Comparison of ENCODE assay signal across 11 cellular contexts in the genomic region with DNA sequence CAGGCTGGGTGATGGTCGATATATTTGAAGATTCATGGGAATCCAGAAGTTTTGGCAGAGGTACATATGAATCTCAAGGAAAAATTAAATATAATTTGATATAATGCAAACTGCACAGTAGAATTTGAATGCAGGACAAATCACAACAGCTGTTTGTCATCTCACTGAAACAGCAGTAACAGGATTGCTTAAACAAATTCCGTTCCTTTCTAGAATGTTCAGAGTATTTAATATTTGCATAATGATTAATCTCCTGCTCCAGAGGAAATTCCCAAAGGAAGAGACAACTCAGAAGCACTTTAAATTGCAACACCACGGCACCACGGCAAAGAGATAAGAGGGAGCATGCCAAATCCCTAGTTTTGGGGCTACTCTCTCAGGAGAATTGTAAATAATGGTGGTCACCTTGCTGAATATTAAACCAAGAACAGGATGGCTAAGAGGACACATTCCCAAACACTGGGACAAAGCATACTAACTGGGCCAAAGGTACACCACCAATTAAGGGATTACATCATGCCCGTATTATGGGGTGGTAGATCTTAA.
A peak's percentile ranks its signal among the peaks of the same experiment; 100 is the strongest.
DNase-seq lines count a peak whose midpoint lies in the region; ATAC-seq, FAIRE-seq and TF ChIP-seq lines count a peak whose summit lies in the region.
"Had no signal": no experiment of that assay in that cellular context is flagged by ENCODE, and none has a peak within 500 bp of the region (broad histone marks: within the 10 kb centered on the region; RNA-seq: fewer than 3 reads in every experiment).

No MANE protein-coding gene starts in this region.

- no peak overlapping the region for H3K4me3 Mint-ChIP-seq in activated T-helper 17 cell treated with anti-CD3 and anti-CD28 coated beads, Interleukin-2, amount 50 U/mL, for 72 hours

- TF ChIP-seq POLR2A in body of pancreas (IDR thresholded peaks at IDR 0.05): no peak

- H3K27ac Mint-ChIP-seq in activated T-helper 17 cell treated with anti-CD3 and anti-CD28 coated beads, Interleukin-2, amount 50 U/mL, for 72 hours: no peak overlapping the region

- peaks cover 50% of the 10 kb centered on the region for H3K4me1 ChIP-seq in body of pancreas
- peaks cover 7% of the 10 kb centered on the region in 2 donors for H3K4me1 ChIP-seq in small intestine (ENCODE audit: control insufficient read depth in 2 of 2, insufficient read depth in 1 of 2, low read depth in 1 of 2, low read length in 1 of 2)
- H3K4me1 ChIP-seq: parathyroid adenoma had no signal

- intact Hi-C loops in body of pancreas (cut with DNase I): no loop called here

- TF ChIP-seq CTCF in body of pancreas (IDR thresholded peaks at IDR 0.05): no peak

- H3K4me3 ChIP-seq in body of pancreas: no peak overlapping the region
- H3K4me3 ChIP-seq in small intestine (ENCODE audit: low read depth in 1 of 2, low read length in 2 of 2): no peak overlapping the region

- DNase-seq in GM04504 (ENCODE audit: low read depth) (peak; percentile 67), body of pancreas (no peak), iris pigment epithelial cell (ENCODE audit: low read depth) (peak; percentile 77), small intestine (no peak), NCI-H146 (lab: John Stamatoyannopoulos, UW) (no peak)
- DNase-seq in activated CD4-positive, alpha-beta T cell treated with anti-CD3 and anti-CD28 coated beads, Interleukin-2, amount 50 U/mL, for 48 hours: no peak
- DNase-seq: T-helper 2 cell had no signal

- peaks cover 17% of the 10 kb centered on the region for H3K27me3 Mint-ChIP-seq in activated T-helper 17 cell treated with anti-CD3 and anti-CD28 coated beads, Interleukin-2, amount 50 U/mL, for 72 hours

- H3K36me3 Mint-ChIP-seq in activated T-helper 17 cell treated with anti-CD3 and anti-CD28 coated beads, Interleukin-2, amount 50 U/mL, for 72 hours (ENCODE audit: low read depth): no peaks in the 10 kb centered on the region

- H3K27me3 ChIP-seq in body of pancreas (no peaks in the 10 kb centered on the region), small intestine (ENCODE audit: control insufficient read depth in 2 of 2, insufficient read depth in 2 of 2, low read length in 2 of 2) (no peaks in the 10 kb centered on the region)
- H3K27me3 ChIP-seq: foreskin keratinocyte had no signal

- H3K4me1 Mint-ChIP-seq in activated T-helper 17 cell treated with anti-CD3 and anti-CD28 coated beads, Interleukin-2, amount 50 U/mL, for 72 hours: no peaks in the 10 kb centered on the region

- H3K27ac ChIP-seq in body of pancreas (peak overlapping the region; percentile 35 to 78 (median 72)), small intestine (ENCODE audit: low read depth in 1 of 2, low read length in 1 of 2) (peak overlapping the region; percentile 37 to 50)
- H3K27ac ChIP-seq: foreskin keratinocyte, parathyroid adenoma had no signal

- H3K9me3 Mint-ChIP-seq in activated T-helper 17 cell treated with anti-CD3 and anti-CD28 coated beads, Interleukin-2, amount 50 U/mL, for 72 hours: no peaks in the 10 kb centered on the region

- H3K36me3 ChIP-seq in body of pancreas (replicated peaks in 1 of 2; ENCODE audit: insufficient read depth in 1 of 2, low read depth in 2 of 2): no peaks in the 10 kb centered on the region
- H3K36me3 ChIP-seq in small intestine (ENCODE audit: control insufficient read depth in 2 of 2, insufficient read depth in 2 of 2, low read length in 2 of 2): no peaks in the 10 kb centered on the region

- H3K9me3 ChIP-seq in body of pancreas: no peaks in the 10 kb centered on the region
- no peaks in the 10 kb centered on the region for H3K9me3 ChIP-seq in small intestine (ENCODE audit: control insufficient read depth, low read depth)

- FAIRE-seq in small intestine (lab: Jason Lieb, UNC): no peak

- 24 to 25% methylated on average over 5 of the region's 5 CpGs for WGBS in body of pancreas, 2 donors
- 38 to 44% (median 44%) methylated on average over 5 of the region's 5 CpGs for WGBS in small intestine, 3 donors

- peak; percentile 39 for ATAC-seq in body of pancreas
- ATAC-seq in activated T-helper 17 cell treated with anti-CD3 and anti-CD28 coated beads, Interleukin-2, amount 50 U/mL, for 72 hours (replicated peaks): no peak
- ATAC-seq in GM19023 (IDR thresholded peaks at IDR 0.05; ENCODE audit: unreplicated experiment): no peak
- ATAC-seq: foreskin keratinocyte had no signal

Comparison
In these comparisons a context has a peak if more than half of its experiments do, and no peak if none do; other contexts are left out.
1. DNase-seq: peak in GM04504 (single experiment) and iris pigment epithelial cell (single experiment); none in body of pancreas (0 of 4), small intestine (single experiment), activated CD4-positive, alpha-beta T cell treated with anti-CD3 and anti-CD28 coated beads, Interleukin-2, amount 50 U/mL, for 48 hours (0 of 2) and NCI-H146 (single experiment).